In the genomic region with DNA sequence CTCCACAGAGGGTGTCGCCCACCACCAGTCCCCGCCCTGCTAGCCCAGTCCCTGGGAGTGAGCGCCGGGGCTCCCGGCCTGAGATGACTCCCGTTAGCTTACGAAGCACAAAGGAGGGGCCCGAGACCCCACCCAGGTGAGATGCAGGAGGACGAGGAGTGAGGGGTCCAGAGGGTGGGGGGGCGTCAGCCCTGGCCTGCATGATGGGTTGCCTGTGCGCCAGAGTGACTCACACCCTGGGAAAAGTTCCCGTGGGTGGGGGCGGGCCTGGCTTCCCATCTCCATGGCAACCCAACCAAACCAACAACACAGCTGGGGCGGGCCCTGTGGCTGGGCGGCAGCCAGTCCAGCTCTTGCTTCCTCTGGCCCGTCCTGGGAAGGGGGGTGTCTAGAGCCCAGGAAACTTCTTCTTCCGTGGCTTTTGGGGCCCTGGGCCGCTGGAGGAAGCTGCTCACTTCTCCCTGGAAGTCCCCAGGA, we compare ENCODE assay signal across 8 cellular contexts. TPM values are rescaled to one million over a fixed set of nuclear protein-coding genes. Genes with fewer than 3 reads are reported as not detected.
DNase-seq lines count a peak whose midpoint lies in the region; ATAC-seq, FAIRE-seq and TF ChIP-seq lines count a peak whose summit lies in the region.

No MANE protein-coding gene starts in this region.

- no peaks in the 10 kb centered on the region for H3K9me1 ChIP-seq in K562 (ENCODE audit: control insufficient read depth, insufficient read depth, low read length)

- peak overlapping the region; percentile 51 to 70 for H3K4me3 Mint-ChIP-seq in CD14-positive monocyte

- in situ Hi-C loops in K562 (cut with MboI), result no loop called here

- TF ChIP-seq CTCF in CD14-positive monocyte (IDR thresholded peaks at IDR 0.05) (no peak), K562 (IDR thresholded peaks at IDR 0.05 in 2 of 3, conservative IDR thresholded peaks at IDR 0.05 in 1 of 3; ENCODE audit: insufficient read depth in 2 of 3, low read depth in 1 of 3, low read length in 3 of 3) (no peak)

- no peak for TF ChIP-seq RAD21 in K562 (CRISPR knock-in tag; conservative IDR thresholded peaks at IDR 0.05 in 1 of 2, IDR thresholded peaks at IDR 0.05 in 1 of 2)

- TF ChIP-seq EP300 in K562 (IDR thresholded peaks at IDR 0.05; ENCODE audit: low read length), result no peak

- peaks cover 9% of the 10 kb centered on the region; the same call in 1 of the 3 replicates for H3K36me3 ChIP-seq in K562 (ENCODE audit: control insufficient read depth, insufficient read depth, low read length)

- POLR2A ChIA-PET in K562 (lab: Yijun Ruan, JAX), result interaction anchor here (0.6 kb wide), 1 partner anchor 685 kb away, joined by 3 read pairs; no protein-coding TSS in a partner anchor

- H3K4me1 Mint-ChIP-seq in CD14-positive monocyte, result peaks cover 59% of the 10 kb centered on the region

- H3K4me3 ChIP-seq in K562 (no peak overlapping the region), skeletal muscle cell (ENCODE audit: low read depth, low read length) (no peak overlapping the region)

- no peaks in the 10 kb centered on the region for H3K9me3 ChIP-seq in K562 (replicated peaks; ENCODE audit: control insufficient read depth, insufficient read depth, low read depth, low read length)

- peak overlapping the region; percentile 14; the same call in 1 of the 2 replicates for H3K4me2 ChIP-seq in K562 (ENCODE audit: insufficient read depth, low read length)

- peak overlapping the region in 1 of 2 experiments; percentile 72; a peak in 1 of 4 replicates for H3K9ac ChIP-seq in K562 (ENCODE audit: insufficient read depth in 1 of 2, low read depth in 2 of 2, low read length in 2 of 2)

- WGBS in K562 (ENCODE audit: insufficient coverage, low coverage, missing lambda C conversion rate), result 25% methylated on average over 10 of the region's 18 CpGs

- ATAC-seq in K562, result peak; percentile 69
- ATAC-seq in HG03025 (IDR thresholded peaks at IDR 0.05; ENCODE audit: low FRiP score, unreplicated experiment), result no peak

- H4K20me1 ChIP-seq in K562 (replicated peaks; ENCODE audit: control insufficient read depth, insufficient read depth, low read length), result no peaks in the 10 kb centered on the region

- no peaks in the 10 kb centered on the region for H3K27me3 ChIP-seq in K562 (ENCODE audit: control insufficient read depth in 2 of 2, insufficient read depth in 2 of 2, low read length in 2 of 2)

- peaks cover 18% of the 10 kb centered on the region for H3K79me2 ChIP-seq in K562 (ENCODE audit: control insufficient read depth, insufficient read depth, low read length)

- TF ChIP-seq POLR2A in K562 (conservative IDR thresholded peaks at IDR 0.05), result no peak

- intact Hi-C loops in CD14-positive monocyte (cut with micrococcal nuclease) (loop anchor here in 1 of 2 donors (5.0 kb wide), 1 partner anchor 76 kb away; a partner anchor contains a TSS), K562 (cut with micrococcal nuclease) (no loop called here)

- BruUV-seq in K562 (replicated peaks; lab: Mats Ljungman, UMichigan), result no TSS peak

- peak; percentile 99 for DNase-seq in CD14-positive monocyte (ENCODE audit: low spot score)
- peak; percentile 95 for DNase-seq in HK-2 (ENCODE audit: unreplicated experiment)
- DNase-seq in SW 1271 (lab: John Stamatoyannopoulos, UW), result peak; percentile 74 to 86
- DNase-seq in K562 (ENCODE audit: extremely low read depth in 1 of 4, low spot score in 3 of 4), result peak; percentile 87 to 89 (median 88)
- peak in 50 of 51 donors; percentile 54 to 97 (median 90) for DNase-seq in hypothalamus (lab: John Stamatoyannopoulos, UW)
- peak; percentile 90 for DNase-seq in skeletal muscle cell (ENCODE audit: low read depth)
- DNase-seq in NCI-H187 treated with DMSO at 0.1 percent for 48 hours (lab: John Stamatoyannopoulos, UW), result no peak

- peak; percentile 70 for FAIRE-seq in K562 (lab: Jason Lieb, UNC)

- H3K27me3 Mint-ChIP-seq in CD14-positive monocyte (ENCODE audit: low read depth in 3 of 3), result peaks cover 32 to 66% (median 49%) of the 10 kb centered on the region in 3 donors

- H3K27ac ChIP-seq in K562 (ENCODE audit: extremely low read depth, low read depth, low read length), result no peak overlapping the region

- peak overlapping the region; percentile 79 to 95 (median 86) for H3K27ac Mint-ChIP-seq in CD14-positive monocyte

- peaks cover 14 to 89% of the 10 kb centered on the region in 2 experiments; a peak in 4 of 5 replicates for H3K4me1 ChIP-seq in K562 (replicated peaks in 1 of 2; ENCODE audit: control insufficient read depth in 2 of 2, insufficient read depth in 2 of 2, low read length in 2 of 2)

- peaks cover 4 to 26% (median 18%) of the 10 kb centered on the region in 7 donors for H3K9me3 Mint-ChIP-seq in CD14-positive monocyte

- H2AFZ ChIP-seq in K562 (ENCODE audit: low read depth, low read length), result no peak overlapping the region

- CTCF ChIA-PET in K562 (lab: Yijun Ruan, JAX; ENCODE audit: low intra/inter-chr PET ratio), result no interaction called here

- peaks cover 18 to 22% of the 10 kb centered on the region in 2 donors for H3K36me3 Mint-ChIP-seq in CD14-positive monocyte

RNA-seq across cellular contexts. Expression of a gene that starts 4.5 kb away (rescaled TPM):
- polyA plus RNA-seq in CD14-positive monocyte (10 to 100 TPM; 14.9 to 15.7 TPM), K562 (2011; rRNA removed) (3.2 and 5.1 TPM in 2 replicates), K562 (2014; fragmentation: Illumina TruSeq; extraction: Trizol) (2.4 and 6.6 TPM in 2 replicates), K562 (2014; fragmentation: Nextera tagmentation; extraction: Ambion mirVana) (under 1 TPM; 0.56 to 0.94 TPM), K562 (2014; rRNA removed) (14.3 and 17.2 TPM in 2 replicates)
- total RNA-seq in K562 (2011; cell fraction: chromatin; rRNA removed; ENCODE audit: low replicate concordance), result 22.3 and 60.1 TPM in 2 replicates
- 28.4 and 30.7 TPM in 2 replicates for total RNA-seq in K562 (2011; cell fraction: nucleolus; rRNA removed)
- 27.4 and 41.5 TPM in 2 replicates for total RNA-seq in K562 (2011; cell fraction: nucleoplasm; rRNA removed)
- total RNA-seq in K562 (2014; rRNA removed) (7.0 and 9.5 TPM in 2 replicates), K562 (2014; rRNA removed; fragmentation: Illumina TruSeq; extraction: Trizol) (1.3 and 1.5 TPM in 2 replicates), K562 (2015; rRNA removed; fragmentation: Illumina TruSeq; extraction: Trizol) (4.8 and 5.4 TPM in 2 replicates), K562 (2021) (19.7 and 21.4 TPM in 2 replicates)
- polyA plus RNA-seq in K562 (2011; cell fraction: cytosol; rRNA removed), result 4.3 and 19.2 TPM in 2 replicates
- 22.5 and 43.5 TPM in 2 replicates for polyA plus RNA-seq in K562 (2011; cell fraction: nucleus; rRNA removed)
- 8.3 and 13.9 TPM in 2 replicates for polyA plus RNA-seq in K562 (2012)
- polyA minus RNA-seq in K562 (2011; rRNA and poly(A)+ RNA removed), result 0.66 and 3.1 TPM in 2 replicates
- polyA minus RNA-seq in K562 (2011; cell fraction: cytosol; rRNA and poly(A)+ RNA removed), result 6.4 and 6.5 TPM in 2 replicates
- 9.4 and 9.8 TPM in 2 replicates for polyA minus RNA-seq in K562 (2011; cell fraction: nucleus; rRNA and poly(A)+ RNA removed)

RNA-seq across cellular contexts. Expression of a gene that starts 4.6 kb away (rescaled TPM):
- polyA plus RNA-seq in CD14-positive monocyte (under 1 TPM; 0.35 to 0.50 TPM), K562 (2011; rRNA removed) (0.37 and 0.40 TPM in 2 replicates), K562 (2014; fragmentation: Illumina TruSeq; extraction: Trizol) (not detected in 2 replicates), K562 (2014; fragmentation: Nextera tagmentation; extraction: Ambion mirVana) (under 1 TPM in 1 of 2 experiments, not detected in 1; 0.17 TPM), K562 (2014; rRNA removed) (0.54 and 1.2 TPM in 2 replicates)
- total RNA-seq in K562 (2011; cell fraction: chromatin; rRNA removed; ENCODE audit: low replicate concordance), result 1.7 TPM in 1 of 2 replicates, not detected in the other
- total RNA-seq in K562 (2011; cell fraction: nucleolus; rRNA removed), result 1.3 and 1.6 TPM in 2 replicates
- total RNA-seq in K562 (2011; cell fraction: nucleoplasm; rRNA removed), result 0.95 and 1.1 TPM in 2 replicates
- total RNA-seq in K562 (2014; rRNA removed) (0.53 and 0.95 TPM in 2 replicates), K562 (2014; rRNA removed; fragmentation: Illumina TruSeq; extraction: Trizol) (0.25 TPM in 1 of 2 replicates, not detected in the other), K562 (2015; rRNA removed; fragmentation: Illumina TruSeq; extraction: Trizol) (not detected in 2 replicates), K562 (2021) (0.49 and 0.60 TPM in 2 replicates)
- polyA plus RNA-seq in K562 (2011; cell fraction: cytosol; rRNA removed), result 0.10 and 2.2 TPM in 2 replicates
- polyA plus RNA-seq in K562 (2011; cell fraction: nucleus; rRNA removed), result 0.86 and 3.9 TPM in 2 replicates
- 0.29 and 0.35 TPM in 2 replicates for polyA plus RNA-seq in K562 (2012)
- not detected in 2 replicates for polyA minus RNA-seq in K562 (2011; rRNA and poly(A)+ RNA removed)
- polyA minus RNA-seq in K562 (2011; cell fraction: cytosol; rRNA and poly(A)+ RNA removed), result not detected in 2 replicates
- polyA minus RNA-seq in K562 (2011; cell fraction: nucleus; rRNA and poly(A)+ RNA removed), result 0.67 TPM in 1 of 2 replicates, not detected in the other

RNA-seq across cellular contexts. Expression of a gene that starts 42.8 kb away (rescaled TPM):
- polyA plus RNA-seq in CD14-positive monocyte (100 to 1,000 TPM in 1 of 2 donors, 10 to 100 TPM in 1; 81.2 to 136 TPM), K562 (2011; rRNA removed) (239 and 279 TPM in 2 replicates), K562 (2014; fragmentation: Illumina TruSeq; extraction: Trizol) (375 and 450 TPM in 2 replicates), K562 (2014; fragmentation: Nextera tagmentation; extraction: Ambion mirVana) (100 to 1,000 TPM in 1 of 2 experiments, 10 to 100 TPM in 1; 83.3 to 101 TPM), K562 (2014; rRNA removed) (245 and 263 TPM in 2 replicates)
- 290 and 407 TPM in 2 replicates for total RNA-seq in K562 (2011; cell fraction: chromatin; rRNA removed; ENCODE audit: low replicate concordance)
- total RNA-seq in K562 (2011; cell fraction: nucleolus; rRNA removed), result 162 and 182 TPM in 2 replicates
- total RNA-seq in K562 (2011; cell fraction: nucleoplasm; rRNA removed), result 269 and 319 TPM in 2 replicates
- total RNA-seq in K562 (2014; rRNA removed) (283 and 302 TPM in 2 replicates), K562 (2014; rRNA removed; fragmentation: Illumina TruSeq; extraction: Trizol) (131 and 132 TPM in 2 replicates), K562 (2015; rRNA removed; fragmentation: Illumina TruSeq; extraction: Trizol) (172 and 181 TPM in 2 replicates), K562 (2021) (233 and 254 TPM in 2 replicates)
- 452 and 650 TPM in 2 replicates for polyA plus RNA-seq in K562 (2011; cell fraction: cytosol; rRNA removed)
- polyA plus RNA-seq in K562 (2011; cell fraction: nucleus; rRNA removed), result 519 and 665 TPM in 2 replicates
- polyA plus RNA-seq in K562 (2012), result 205 and 340 TPM in 2 replicates
- polyA minus RNA-seq in K562 (2011; rRNA and poly(A)+ RNA removed), result 228 and 290 TPM in 2 replicates
- polyA minus RNA-seq in K562 (2011; cell fraction: cytosol; rRNA and poly(A)+ RNA removed), result 181 and 192 TPM in 2 replicates
- 106 and 173 TPM in 2 replicates for polyA minus RNA-seq in K562 (2011; cell fraction: nucleus; rRNA and poly(A)+ RNA removed)

RNA-seq across cellular contexts. Expression of a gene that starts 43.1 kb away (rescaled TPM):
- polyA plus RNA-seq in CD14-positive monocyte, result 1 to 10 TPM; 4.0 to 4.8 TPM
- 10.9 and 42.9 TPM in 2 replicates for total RNA-seq in K562 (2011; cell fraction: chromatin; rRNA removed; ENCODE audit: low replicate concordance)
- 47.1 and 51.4 TPM in 2 replicates for total RNA-seq in K562 (2011; cell fraction: nucleolus; rRNA removed)
- 27.9 and 28.5 TPM in 2 replicates for total RNA-seq in K562 (2011; cell fraction: nucleoplasm; rRNA removed)
- 30.9 and 37.1 TPM in 2 replicates for total RNA-seq in K562 (2014; rRNA removed)
- 7.3 and 8.5 TPM in 2 replicates for total RNA-seq in K562 (2014; rRNA removed; fragmentation: Illumina TruSeq; extraction: Trizol)
- total RNA-seq in K562 (2015; rRNA removed; fragmentation: Illumina TruSeq; extraction: Trizol), result 18.0 and 20.8 TPM in 2 replicates
- total RNA-seq in K562 (2021), result 29.9 and 30.3 TPM in 2 replicates
- 14.0 and 17.4 TPM in 2 replicates for polyA plus RNA-seq in K562 (2011; rRNA removed)
- polyA plus RNA-seq in K562 (2011; cell fraction: cytosol; rRNA removed), result 21.8 and 63.3 TPM in 2 replicates
- 18.2 and 35.0 TPM in 2 replicates for polyA plus RNA-seq in K562 (2011; cell fraction: nucleus; rRNA removed)
- polyA plus RNA-seq in K562 (2012), result 22.9 and 35.2 TPM in 2 replicates
- 10.2 and 20.1 TPM in 2 replicates for polyA plus RNA-seq in K562 (2014; fragmentation: Illumina TruSeq; extraction: Trizol)
- polyA plus RNA-seq in K562 (2014; fragmentation: Nextera tagmentation; extraction: Ambion mirVana), result 1 to 10 TPM in 1 of 2 experiments, under 1 TPM in 1; 0.32 to 1.2 TPM
- polyA plus RNA-seq in K562 (2014; rRNA removed), result 35.6 and 39.3 TPM in 2 replicates
- polyA minus RNA-seq in K562 (2011; rRNA and poly(A)+ RNA removed), result 2.8 and 5.3 TPM in 2 replicates
- 9.1 and 13.8 TPM in 2 replicates for polyA minus RNA-seq in K562 (2011; cell fraction: cytosol; rRNA and poly(A)+ RNA removed)
- polyA minus RNA-seq in K562 (2011; cell fraction: nucleus; rRNA and poly(A)+ RNA removed), result 10.9 and 11.4 TPM in 2 replicates
